1 cellular context compared by ENCODE assay signal in the genomic region with DNA sequence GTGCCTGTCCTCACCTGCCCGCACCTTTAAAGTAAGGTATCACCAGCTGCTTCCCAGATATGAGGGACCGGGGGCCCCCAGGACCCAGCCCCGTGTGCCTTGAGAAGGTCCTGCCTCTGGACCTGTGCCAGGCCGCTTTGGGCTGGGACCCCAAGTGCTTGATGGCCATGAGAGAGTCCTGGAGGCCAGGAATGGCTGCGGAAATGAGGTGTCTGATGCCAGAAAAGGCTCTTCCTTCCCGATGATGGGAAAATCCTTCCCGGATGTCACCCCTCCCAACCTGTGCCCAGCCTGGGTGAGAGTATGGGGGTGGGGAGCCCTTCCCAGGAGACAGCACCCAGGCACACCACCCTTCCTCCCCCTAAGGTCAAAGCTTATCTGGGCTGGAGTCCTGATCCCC.
TF ChIP-seq lines count a peak whose summit lies in the region.

No MANE protein-coding gene starts in this region.

TF ChIP-seq in IMR-90, 13 proteins besides CTCF, POLR2A, EP300 and RAD21:
- TF ChIP-seq RFX5 (IDR thresholded peaks at IDR 0.05; ENCODE audit: low read depth, low read length) (no peak), SMC3 (IDR thresholded peaks at IDR 0.05; ENCODE audit: low read depth, low read length) (no peak), CEBPB (IDR thresholded peaks at IDR 0.05; ENCODE audit: low read depth, low read length) (no peak), BHLHE40 (IDR thresholded peaks at IDR 0.05; ENCODE audit: low read depth, low read length) (no peak), CHD1 (IDR thresholded peaks at IDR 0.05; ENCODE audit: low read depth, low read length) (no peak), FOS (IDR thresholded peaks at IDR 0.05; ENCODE audit: low read depth, low read length) (no peak), MAFK (IDR thresholded peaks at IDR 0.05; ENCODE audit: low read depth, low read length) (no peak), RCOR1 (IDR thresholded peaks at IDR 0.05; ENCODE audit: insufficient replicate concordance, low read length) (no peak), MAZ (IDR thresholded peaks at IDR 0.05; ENCODE audit: borderline replicate concordance, low read depth, low read length) (no peak), NFE2L2 (IDR thresholded peaks at IDR 0.05; ENCODE audit: low read depth, low read length) (no peak), MXI1 (IDR thresholded peaks at IDR 0.05; ENCODE audit: borderline replicate concordance, low read depth, low read length) (no peak)
- TF ChIP-seq, protein P1, sequence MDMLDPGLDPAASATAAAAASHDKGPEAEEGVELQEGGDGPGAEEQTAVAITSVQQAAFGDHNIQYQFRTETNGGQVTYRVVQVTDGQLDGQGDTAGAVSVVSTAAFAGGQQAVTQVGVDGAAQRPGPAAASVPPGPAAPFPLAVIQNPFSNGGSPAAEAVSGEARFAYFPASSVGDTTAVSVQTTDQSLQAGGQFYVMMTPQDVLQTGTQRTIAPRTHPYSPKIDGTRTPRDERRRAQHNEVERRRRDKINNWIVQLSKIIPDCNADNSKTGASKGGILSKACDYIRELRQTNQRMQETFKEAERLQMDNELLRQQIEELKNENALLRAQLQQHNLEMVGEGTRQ (IDR thresholded peaks at IDR 0.05; ENCODE audit: low read depth, low read length): no peak
- TF ChIP-seq, protein P2, sequence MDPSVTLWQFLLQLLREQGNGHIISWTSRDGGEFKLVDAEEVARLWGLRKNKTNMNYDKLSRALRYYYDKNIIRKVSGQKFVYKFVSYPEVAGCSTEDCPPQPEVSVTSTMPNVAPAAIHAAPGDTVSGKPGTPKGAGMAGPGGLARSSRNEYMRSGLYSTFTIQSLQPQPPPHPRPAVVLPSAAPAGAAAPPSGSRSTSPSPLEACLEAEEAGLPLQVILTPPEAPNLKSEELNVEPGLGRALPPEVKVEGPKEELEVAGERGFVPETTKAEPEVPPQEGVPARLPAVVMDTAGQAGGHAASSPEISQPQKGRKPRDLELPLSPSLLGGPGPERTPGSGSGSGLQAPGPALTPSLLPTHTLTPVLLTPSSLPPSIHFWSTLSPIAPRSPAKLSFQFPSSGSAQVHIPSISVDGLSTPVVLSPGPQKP (IDR thresholded peaks at IDR 0.05; ENCODE audit: borderline replicate concordance, low read depth, low read length): no peak
